Comparison of ENCODE assay signal across 2 cellular contexts in genomic region chr9:100392989-100393388, GRCh38. TPM values are rescaled to one million over a fixed set of nuclear protein-coding genes. Genes with fewer than 3 reads are reported as not detected.
A peak's percentile ranks its signal among the peaks of the same experiment; 100 is the strongest.
DNase-seq lines count a peak whose midpoint lies in the region; FAIRE-seq and TF ChIP-seq lines count a peak whose summit lies in the region.
"Not testable (repeated sequence)": the region's sequence is repeated elsewhere in the genome, so short reads cannot be mapped to it uniquely, and the experiment has no call there.

No MANE protein-coding gene starts in this region.

- not testable (repeated sequence) for H3K9me3 Mint-ChIP-seq in dendritic cell treated with granulocyte-macrophage colony-stimulating factor and Interleukin-4, amounts not matched to agents 40 ng/mL and 50 ng/mL, for 4 days

- peak; percentile 48 for DNase-seq in kidney

- peaks cover 24% of the 10 kb centered on the region for H3K4me1 Mint-ChIP-seq in dendritic cell treated with granulocyte-macrophage colony-stimulating factor and Interleukin-4, amounts not matched to agents 40 ng/mL and 50 ng/mL, for 4 days (ENCODE audit: low read depth)

- H3K27ac ChIP-seq in kidney (ENCODE audit: low read depth in 2 of 2, low read length in 2 of 2): not testable (repeated sequence)

- intact Hi-C loops in dendritic cell treated with granulocyte-macrophage colony-stimulating factor and Interleukin-4, amounts not matched to agents 40 ng/mL and 50 ng/mL, for 4 days (cut with micrococcal nuclease); kidney (cut with DNase I): not testable (repeated sequence)

- not testable (repeated sequence) for H3K36me3 Mint-ChIP-seq in dendritic cell treated with granulocyte-macrophage colony-stimulating factor and Interleukin-4, amounts not matched to agents 40 ng/mL and 50 ng/mL, for 4 days (ENCODE audit: low read depth)

- H3K4me3 ChIP-seq in kidney (ENCODE audit: low read length in 2 of 2): not testable (repeated sequence)

- not testable (repeated sequence) for H3K4me1 ChIP-seq in kidney (ENCODE audit: control insufficient read depth in 1 of 2, insufficient read depth in 1 of 2, low read depth in 1 of 2, low read length in 2 of 2)

- H3K36me3 ChIP-seq in kidney (ENCODE audit: control insufficient read depth in 1 of 2, insufficient read depth in 2 of 2, low read length in 2 of 2): not testable (repeated sequence)

- FAIRE-seq in kidney (lab: Jason Lieb, UNC): not testable (repeated sequence)

- not testable (repeated sequence) for H3K9ac ChIP-seq in kidney (ENCODE audit: low read length in 2 of 2)

- not testable (repeated sequence) for H3K4me3 Mint-ChIP-seq in dendritic cell treated with granulocyte-macrophage colony-stimulating factor and Interleukin-4, amounts not matched to agents 40 ng/mL and 50 ng/mL, for 4 days

- not testable (repeated sequence) for H3K9me3 ChIP-seq in kidney (ENCODE audit: control insufficient read depth in 1 of 2, low read length in 2 of 2)

- peak overlapping the region; percentile 64 for H3K27ac Mint-ChIP-seq in dendritic cell treated with granulocyte-macrophage colony-stimulating factor and Interleukin-4, amounts not matched to agents 40 ng/mL and 50 ng/mL, for 4 days

- TF ChIP-seq CTCF in kidney (IDR thresholded peaks at IDR 0.05; ENCODE audit: borderline replicate concordance, extremely low read depth, insufficient read depth): not testable (repeated sequence)

- not testable (repeated sequence) for H3K27me3 Mint-ChIP-seq in dendritic cell treated with granulocyte-macrophage colony-stimulating factor and Interleukin-4, amounts not matched to agents 40 ng/mL and 50 ng/mL, for 4 days

RNA-seq across cellular contexts. Expression of gene MSANTD3, which starts 34.0 kb away (rescaled TPM):
- 14.3 TPM for total RNA-seq in kidney
- polyA plus RNA-seq in kidney (ENCODE audit: insufficient read depth, low read depth, low replicate concordance): 16.7 TPM

RNA-seq across cellular contexts. Expression of gene TEX10, which starts 40.2 kb away (rescaled TPM):
- total RNA-seq in kidney: 12.1 TPM
- polyA plus RNA-seq in kidney (ENCODE audit: insufficient read depth, low read depth, low replicate concordance): 6.8 TPM
